Comparison of ENCODE assay signal across 28 cellular contexts in genomic region chr6:49632712-49633111, GRCh38. TPM values are rescaled to one million over a fixed set of nuclear protein-coding genes. Genes with fewer than 3 reads are reported as not detected.
"Had no signal": no experiment of that assay in that cellular context is flagged by ENCODE, and none has a peak within 500 bp of the region (broad histone marks: within the 10 kb centered on the region; RNA-seq: fewer than 3 reads in every experiment).

No MANE protein-coding gene starts in this region.

- ATAC-seq: esophagus mucosa; gastroesophageal sphincter; heart left ventricle; left cardiac atrium; left lung; left ventricle myocardium superior; lower lobe of right lung; mucosa of descending colon; naive thymus-derived CD8-positive, alpha-beta T cell had no signal

- H2AFZ ChIP-seq: hepatocyte had no signal

- H3K27ac ChIP-seq: coronary artery, dorsolateral prefrontal cortex, esophagus squamous epithelium, gastroesophageal sphincter, heart left ventricle, hepatocyte, left lung, lower lobe of right lung had no signal

- H3K79me2 ChIP-seq: hepatocyte had no signal

- H3K4me2 ChIP-seq: hepatocyte had no signal

- H3K36me3 ChIP-seq: esophagus squamous epithelium, gastroesophageal sphincter, heart left ventricle, left lung, lower lobe of right lung had no signal

- H3K9me3 ChIP-seq: esophagus squamous epithelium, gastroesophageal sphincter, heart left ventricle, left lung, lower lobe of right lung, mucosa of descending colon had no signal

- H3K4me1 ChIP-seq: esophagus squamous epithelium, gastroesophageal sphincter, heart left ventricle, left lung, lower lobe of right lung had no signal

- DNase-seq: dermis blood vessel endothelial cell; dorsolateral prefrontal cortex; effector CD4-positive, alpha-beta T cell; effector memory CD4-positive, alpha-beta T cell; esophagus squamous epithelium; foreskin fibroblast; heart left ventricle; left cardiac atrium; left lung; left ventricle myocardium superior; lower lobe of right lung; mesenchymal stem cell; mucosa of descending colon; naive B cell; naive thymus-derived CD8-positive, alpha-beta T cell had no signal

- H3K4me3 ChIP-seq: coronary artery, dorsolateral prefrontal cortex, esophagus squamous epithelium, gastroesophageal sphincter, heart left ventricle, hepatocyte, left lung, lower lobe of right lung, mucosa of descending colon had no signal

- H3K27me3 ChIP-seq: esophagus squamous epithelium, gastroesophageal sphincter, heart left ventricle, hepatocyte, left lung had no signal

RNA-seq across cellular contexts. Expression of gene RHAG, which starts 3.9 kb away (rescaled TPM):
- total RNA-seq: dermis blood vessel endothelial cell; endothelial cell of umbilical vein; epithelial cell of proximal tubule; esophagus mucosa; hepatocyte; kidney epithelial cell; left lung; lower leg skin; lower lobe of right lung; lung microvascular endothelial cell; mesenteric fat pad; mesothelial cell of epicardium; mucosa of descending colon; myocyte; naive thymus-derived CD8-positive, alpha-beta T cell had no signal
- polyA plus RNA-seq: endothelial cell of umbilical vein; hepatocyte; keratinocyte; naive thymus-derived CD8-positive, alpha-beta T cell had no signal
